Comparison of ENCODE assay signal across 16 cellular contexts in the genomic region with DNA sequence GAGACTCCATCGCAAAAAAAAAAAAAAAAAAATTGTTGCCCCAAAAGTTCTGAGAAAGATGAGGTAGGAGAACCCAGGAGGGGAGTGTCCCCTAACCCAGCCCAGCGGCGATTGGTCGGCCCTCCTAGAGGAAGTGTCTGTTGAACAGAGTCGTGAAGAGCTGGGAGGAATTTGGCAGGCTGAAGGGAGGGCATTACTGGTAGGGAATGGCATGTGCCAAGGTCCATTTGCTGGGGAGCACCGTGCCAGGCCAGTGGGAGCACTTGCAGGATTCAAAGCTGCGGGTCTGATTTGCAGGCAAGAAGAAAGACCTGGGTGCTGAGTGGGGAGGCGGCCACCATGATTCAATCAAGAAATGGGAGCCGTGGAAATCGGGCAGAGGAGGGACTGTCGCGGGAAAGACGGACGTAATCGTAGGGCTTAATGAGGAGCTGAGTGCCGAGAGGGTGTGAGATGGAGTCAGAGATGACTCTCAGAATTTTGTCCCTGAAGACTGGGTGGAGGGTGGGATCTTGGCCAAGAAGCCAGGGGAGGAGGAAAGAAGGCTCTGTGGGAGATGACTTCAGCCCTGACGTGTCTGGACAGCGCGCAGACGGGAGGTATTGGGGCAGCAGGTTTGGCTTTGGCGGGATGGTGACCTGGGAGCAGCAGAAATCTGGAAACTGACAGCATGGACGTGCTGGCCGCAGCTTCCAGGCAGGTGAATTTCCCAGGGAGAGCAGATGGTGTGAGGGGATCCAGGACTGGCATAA. TPM values are rescaled to one million over a fixed set of nuclear protein-coding genes. Genes with fewer than 3 reads are reported as not detected.
A peak's percentile ranks its signal among the peaks of the same experiment; 100 is the strongest.
DNase-seq lines count a peak whose midpoint lies in the region; ATAC-seq, FAIRE-seq and TF ChIP-seq lines count a peak whose summit lies in the region.
"Had no signal": no experiment of that assay in that cellular context is flagged by ENCODE, and none has a peak within 500 bp of the region (broad histone marks: within the 10 kb centered on the region; RNA-seq: fewer than 3 reads in every experiment).

No MANE protein-coding gene starts in this region.

- H2AFZ ChIP-seq in GM23248, result no peak overlapping the region
- no peak overlapping the region for H2AFZ ChIP-seq in GM12878 (ENCODE audit: control insufficient read depth, low read depth, low read length)

- H3K4me2 ChIP-seq in GM23248 (ENCODE audit: unreplicated experiment), result no peak overlapping the region
- no peak overlapping the region for H3K4me2 ChIP-seq in GM12878 (ENCODE audit: control insufficient read depth, insufficient read depth)
- H3K4me2 ChIP-seq: KMS-11 had no signal

- TF ChIP-seq RAD21 in GM12878 (IDR thresholded peaks at IDR 0.05; ENCODE audit: insufficient read depth, low read depth, low read length), result no peak

- no peaks in the 10 kb centered on the region for H3K9me2 ChIP-seq in GM23248 (ENCODE audit: insufficient read depth)

- H3K4me1 ChIP-seq in GM23248 (ENCODE audit: insufficient read depth) (no peaks in the 10 kb centered on the region), GM12878 (ENCODE audit: control insufficient read depth, insufficient read depth, low read length) (no peaks in the 10 kb centered on the region), heart right ventricle (peaks cover 0 to 14% (median 6%) of the 10 kb centered on the region in 9 donors)

- H3K27ac ChIP-seq in GM23248, result no peak overlapping the region
- no peak overlapping the region for H3K27ac ChIP-seq in GM12878 (ENCODE audit: control insufficient read depth, insufficient read depth)
- H3K27ac ChIP-seq in heart right ventricle, result no peak overlapping the region
- H3K27ac ChIP-seq: KMS-11 had no signal

- DNase-seq in GM23248 (peak; percentile 44), GM12878 (ENCODE audit: low read depth, low spot score) (no peak), heart right ventricle (peak; percentile 30), sciatic nerve (ENCODE audit: low spot score) (peak; percentile 63), NCI-H69 (lab: John Stamatoyannopoulos, UW) (no peak)
- DNase-seq: activated CD4-positive, alpha-beta memory T cell treated with anti-CD3 and anti-CD28 coated beads for 36 hours; activated effector memory CD4-positive, alpha-beta T cell treated with anti-CD3 and anti-CD28 coated beads, Interleukin-2, amount 50 U/mL, for 16 hours; naive B cell; NCI-H2107; OCI-M1; T-helper 17 cell had no signal

- WGBS in GM23248 (ENCODE audit: low coverage in 1 of 2, low lambda C conversion rate in 2 of 2, missing lambda C conversion rate in 2 of 2), 2 experiments, result 52 to 55% methylated on average over 22 of the region's 23 CpGs
- 91% methylated on average over 22 of the region's 23 CpGs for WGBS in GM12878 (ENCODE audit: insufficient coverage, insufficient replicate concordance, low lambda C conversion rate, missing lambda C conversion rate)
- 54 to 60% methylated on average over 23 of the region's 23 CpGs for WGBS in heart right ventricle, 2 donors

- intact Hi-C loops in GM12878 (cut with micrococcal nuclease; ENCODE audit: unreplicated experiment) (no loop called here), heart right ventricle (cut with DNase I) (no loop called here), sciatic nerve (cut with DNase I) (no loop called here)

- H3K36me3 ChIP-seq in GM23248 (ENCODE audit: low read depth), result no peaks in the 10 kb centered on the region
- H3K36me3 ChIP-seq in GM12878 (ENCODE audit: control insufficient read depth in 2 of 2, insufficient read depth in 2 of 2, low read length in 1 of 2), result peaks cover 0 to 4% of the 10 kb centered on the region in 2 experiments; a peak in 3 of 4 replicates
- H3K36me3 ChIP-seq in heart right ventricle, result no peaks in the 10 kb centered on the region

- no peak overlapping the region for H3K4me3 ChIP-seq in GM23248
- H3K4me3 ChIP-seq in GM12878, result no peak overlapping the region
- H3K4me3 ChIP-seq in heart right ventricle, result no peak overlapping the region

- no peak for ATAC-seq in GM12878
- ATAC-seq in heart right ventricle, result peak; percentile 37 to 88 (median 72)
- ATAC-seq in sciatic nerve, result peak; percentile 59
- no peak for ATAC-seq in HG03342 (IDR thresholded peaks at IDR 0.05; ENCODE audit: unreplicated experiment)
- no peak for ATAC-seq in GM18519 (IDR thresholded peaks at IDR 0.05; ENCODE audit: low FRiP score, unreplicated experiment)
- ATAC-seq in HG02623 (IDR thresholded peaks at IDR 0.05; ENCODE audit: unreplicated experiment), result no peak
- ATAC-seq: T-helper 17 cell had no signal

- H3K9ac ChIP-seq in GM23248 (no peak overlapping the region), GM12878 (ENCODE audit: control insufficient read depth, insufficient read depth, low read length) (no peak overlapping the region)
- H3K9ac ChIP-seq: KMS-11 had no signal

- H3K9me3 ChIP-seq in GM23248 (ENCODE audit: low read depth) (no peaks in the 10 kb centered on the region), GM12878 (replicated peaks; ENCODE audit: control insufficient read depth, insufficient read depth, low read length) (no peaks in the 10 kb centered on the region; the same call in 2 of the 3 replicates), heart right ventricle (peaks cover 0 to 1% (median 0%) of the 10 kb centered on the region in 11 donors)

- no peak for TF ChIP-seq POLR2A in GM12878 (IDR thresholded peaks at IDR 0.05; ENCODE audit: low read depth, low read length)

- RAD21 ChIA-PET in GM12878 (lab: Charles Lee; ENCODE audit: unreplicated experiment), result no interaction called here

- POLR2A ChIA-PET in GM12878 (lab: Charles Lee), result interaction anchor here (0.6 kb wide), 2 partner anchors 14 to 43 kb away, joined by 3 read pairs; no protein-coding TSS in a partner anchor

- no peak for FAIRE-seq in GM12878 (lab: Jason Lieb, UNC)
- FAIRE-seq: G401.6 had no signal

- no peak for TF ChIP-seq EP300 in GM12878 (IDR thresholded peaks at IDR 0.05; ENCODE audit: borderline replicate concordance in 1 of 2, control insufficient read depth in 1 of 2, low read depth in 2 of 2, low read length in 2 of 2)

- no peaks in the 10 kb centered on the region for H4K20me1 ChIP-seq in GM23248 (ENCODE audit: insufficient read depth)
- no peaks in the 10 kb centered on the region for H4K20me1 ChIP-seq in GM12878 (ENCODE audit: control insufficient read depth, insufficient read depth)

- in situ Hi-C loops in GM23248 (cut with MboI), result no loop called here
- in situ Hi-C loops in GM12878 (cut with MboI), result no loop called here

- SMC1A ChIA-PET in GM12878 (lab: Charles Lee; ENCODE audit: uncharacterized antibody, unreplicated experiment), result interaction anchor here (1.0 kb wide), 1 partner anchor 27 kb away, joined by 3 read pairs; no protein-coding TSS in a partner anchor

- no peaks in the 10 kb centered on the region for H3K27me3 ChIP-seq in GM23248 (replicated peaks; ENCODE audit: insufficient read depth)
- H3K27me3 ChIP-seq in GM12878 (replicated peaks in 1 of 2; ENCODE audit: control insufficient read depth in 2 of 2, insufficient read depth in 2 of 2, low read length in 1 of 2), result no peaks in the 10 kb centered on the region
- H3K27me3 ChIP-seq in heart right ventricle, result no peaks in the 10 kb centered on the region

- CTCF ChIA-PET in GM12878 (lab: Yijun Ruan, JAX), result no interaction called here

- H3K79me2 ChIP-seq in GM23248 (ENCODE audit: insufficient read depth) (no peaks in the 10 kb centered on the region), GM12878 (ENCODE audit: control insufficient read depth, insufficient read depth, low read length) (no peaks in the 10 kb centered on the region; the same call in 1 of the 2 replicates)

- TSS peak; percentile 67 for BruUV-seq in GM12878 (replicated peaks; lab: Mats Ljungman, UMichigan)

- TF ChIP-seq CTCF in GM12878 (IDR thresholded peaks at IDR 0.05 in 2 of 3, conservative IDR thresholded peaks at IDR 0.05 in 1 of 3; ENCODE audit: control insufficient read depth in 2 of 3, extremely low read depth in 1 of 3, insufficient read depth in 1 of 3, low read depth in 3 of 3, low read length in 3 of 3) (no peak), heart right ventricle (IDR thresholded peaks at IDR 0.05) (no peak)

- H3F3A ChIP-seq in GM23248 (ENCODE audit: insufficient read depth), result no peaks in the 10 kb centered on the region

RNA-seq across cellular contexts. Expression of a gene that starts 15.4 kb away (rescaled TPM):
- not detected in 2 replicates for total RNA-seq in GM23248 (2014; rRNA removed; shearing (Covaris generic))
- not detected in 2 replicates for polyA plus RNA-seq in GM23248 (2016; fragmentation: Nextera tagmentation; extraction: Ambion mirVana)
- total RNA-seq in GM12878 (2013; cell fraction: nucleolus; rRNA removed), result 93.8 and 104 TPM in 2 replicates
- total RNA-seq in GM12878 (2014; rRNA removed), result 46.3 and 46.8 TPM in 2 replicates
- total RNA-seq in GM12878 (2014; rRNA removed; fragmentation: Illumina TruSeq; extraction: Trizol), result 17.3 and 18.2 TPM in 2 replicates
- 41.7 and 43.1 TPM in 2 replicates for total RNA-seq in GM12878 (2021)
- 7.7 TPM for polyA plus RNA-seq in GM12878 (2011; ENCODE audit: low read depth)
- 29.5 and 62.1 TPM in 2 replicates for polyA plus RNA-seq in GM12878 (2011; rRNA removed)
- 70.2 and 82.3 TPM in 2 replicates for polyA plus RNA-seq in GM12878 (2011; cell fraction: cytosol; rRNA removed)
- 88.0 and 94.5 TPM in 2 replicates for polyA plus RNA-seq in GM12878 (2011; cell fraction: nucleus; rRNA removed)
- 23.1 and 31.6 TPM in 2 replicates for polyA plus RNA-seq in GM12878 (2012)
- polyA plus RNA-seq in GM12878 (2014; fragmentation: Illumina TruSeq; extraction: Trizol), result 12.7 and 16.2 TPM in 2 replicates
- polyA plus RNA-seq in GM12878 (2014; fragmentation: Nextera tagmentation; extraction: Ambion mirVana), result 1 to 10 TPM in 1 of 2 experiments, under 1 TPM in 1; 0.34 to 1.9 TPM
- 53.6 and 55.4 TPM in 2 replicates for polyA plus RNA-seq in GM12878 (2014; rRNA removed)
- polyA plus RNA-seq in GM12878 (2016; fragmentation: Nextera tagmentation; extraction: Ambion mirVana), result 10 to 100 TPM; 19.9 to 21.6 TPM
- 68.0 and 73.3 TPM in 2 replicates for polyA minus RNA-seq in GM12878 (2011; rRNA and poly(A)+ RNA removed)
- polyA minus RNA-seq in GM12878 (2011; cell fraction: cytosol; rRNA and poly(A)+ RNA removed), result 18.3 and 19.1 TPM in 2 replicates
- polyA minus RNA-seq in GM12878 (2011; cell fraction: nucleus; rRNA and poly(A)+ RNA removed), result 24.3 and 31.7 TPM in 2 replicates
- 10 to 100 TPM; 13.9 to 25.0 (median 17.7) TPM for total RNA-seq in heart right ventricle
- polyA plus RNA-seq in heart right ventricle, result 10 to 100 TPM; 19.5 to 28.9 TPM
- total RNA-seq in sciatic nerve, result 66.9 TPM

Comparison
In these comparisons a context has a peak if more than half of its experiments do, and no peak if none do; other contexts are left out.
1. DNase-seq: peak in GM23248 (single experiment), heart right ventricle (2 of 2) and sciatic nerve (single experiment); none in GM12878 (single experiment) and NCI-H69 (single experiment).
2. ATAC-seq: peak in heart right ventricle (8 of 8) and sciatic nerve (single experiment); none in GM12878 (single experiment), HG03342 (single experiment), GM18519 (single experiment) and HG02623 (single experiment).
3. RNA of a gene that starts 15.4 kb away (total RNA-seq): 66.9 TPM in sciatic nerve (single experiment), 17.3 to 104 TPM in GM12878 and 13.9 to 25.0 TPM in heart right ventricle; not detected in GM23248; every median in the first group is over 10 times any median in the second.